Comparison of ENCODE assay signal across 8 cellular contexts in the genomic region with DNA sequence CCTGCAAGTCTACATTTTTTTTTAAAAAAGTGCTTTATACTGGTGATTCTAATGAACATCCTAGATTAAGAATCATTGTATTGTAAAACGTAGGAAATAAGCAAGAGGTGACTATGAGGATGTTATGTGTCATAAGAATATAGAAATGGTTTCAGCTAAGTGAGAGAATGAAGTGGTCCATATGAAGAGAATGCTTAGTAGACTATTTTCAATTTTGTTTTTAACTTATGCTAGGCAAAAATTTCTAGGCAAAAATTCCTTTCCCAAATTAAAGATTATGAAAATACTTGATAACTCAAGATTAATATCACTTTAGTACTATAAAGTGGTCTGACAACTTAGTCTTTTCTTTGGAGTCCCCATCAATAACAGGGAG. TPM values are rescaled to one million over a fixed set of nuclear protein-coding genes. Genes with fewer than 3 reads are reported as not detected.
DNase-seq lines count a peak whose midpoint lies in the region; TF ChIP-seq lines count a peak whose summit lies in the region.

No MANE protein-coding gene starts in this region.

- intact Hi-C loops in posterior vena cava (cut with DNase I) = no loop called here

- no peaks in the 10 kb centered on the region for H3F3A ChIP-seq in GM23248 (ENCODE audit: insufficient read depth)

- H3K4me2 ChIP-seq in GM23248 (ENCODE audit: unreplicated experiment) = peak overlapping the region; percentile 73

- peak overlapping the region; percentile 91 for H3K9ac ChIP-seq in GM23248

- H3K36me3 ChIP-seq in GM23248 (ENCODE audit: low read depth) (no peaks in the 10 kb centered on the region), WERI-Rb-1 (no peaks in the 10 kb centered on the region)

- H3K4me3 ChIP-seq in GM23248 (peak overlapping the region; percentile 84), WERI-Rb-1 (ENCODE audit: low read depth, low read length) (peak overlapping the region; percentile 49), fibroblast of the aortic adventitia (ENCODE audit: low read depth, low read length) (peak overlapping the region; percentile 72), skeletal muscle cell (ENCODE audit: low read depth, low read length) (peak overlapping the region; percentile 64)

- H2AFZ ChIP-seq in GM23248 = peak overlapping the region; percentile 94

- TF ChIP-seq CTCF in WERI-Rb-1 (IDR thresholded peaks at IDR 0.05; ENCODE audit: low read depth, low read length) (no peak), fibroblast of the aortic adventitia (IDR thresholded peaks at IDR 0.05; ENCODE audit: insufficient read depth, low read length) (no peak)

- H3K4me1 ChIP-seq in GM23248 (ENCODE audit: insufficient read depth) = 0 out of 2 replicates have a peak, but pooled peaks cover 3% of the 10 kb centered on the region

- no peaks in the 10 kb centered on the region for H3K79me2 ChIP-seq in GM23248 (ENCODE audit: insufficient read depth)

- H3K27me3 ChIP-seq in GM23248 (replicated peaks; ENCODE audit: insufficient read depth) (no peaks in the 10 kb centered on the region), WERI-Rb-1 (ENCODE audit: insufficient read depth, low read depth, severe bottlenecking) (peaks cover 5% of the 10 kb centered on the region)

- 9 to 11% methylated on average over 1 of the region's 1 CpG for WGBS in GM23248 (ENCODE audit: low coverage in 1 of 2, low lambda C conversion rate in 2 of 2, missing lambda C conversion rate in 2 of 2), 2 experiments

- H3K27ac ChIP-seq in GM23248 (peak overlapping the region; percentile 52; the same call in 1 of the 2 replicates), WERI-Rb-1 (no peak overlapping the region)

- H3K9me3 ChIP-seq in GM23248 (ENCODE audit: low read depth) (no peaks in the 10 kb centered on the region), WERI-Rb-1 (ENCODE audit: severe bottlenecking) (no peaks in the 10 kb centered on the region)

- H3K9me2 ChIP-seq in GM23248 (ENCODE audit: insufficient read depth) = no peaks in the 10 kb centered on the region

- H4K20me1 ChIP-seq in GM23248 (ENCODE audit: insufficient read depth) = no peaks in the 10 kb centered on the region

- DNase-seq in GM23248 (peak; percentile 1), WERI-Rb-1 (no peak), fibroblast of the aortic adventitia (ENCODE audit: low read depth) (no peak), skeletal muscle cell (ENCODE audit: low read depth) (no peak), NCI-H146 (lab: John Stamatoyannopoulos, UW) (no peak), posterior vena cava (ENCODE audit: low spot score) (no peak), NCI-H128 (lab: John Stamatoyannopoulos, UW; ENCODE audit: unreplicated experiment) (no peak)
- DNase-seq in stimulated activated CD4-positive, alpha-beta T cell treated with anti-CD3 and anti-CD28 coated beads, Interleukin-12 subunit alpha, Interleukin-12 subunit beta, amount 100 ng/mL, for 4 hours = no peak

- in situ Hi-C loops in GM23248 (cut with MboI) = no loop called here

RNA-seq across cellular contexts. Expression of a gene that starts 0.8 kb away (rescaled TPM):
- 43.4 and 46.3 TPM in 2 replicates for total RNA-seq in GM23248 (2014; rRNA removed; shearing (Covaris generic))
- polyA plus RNA-seq in GM23248 (2016; fragmentation: Nextera tagmentation; extraction: Ambion mirVana) = 64.3 and 65.4 TPM in 2 replicates
- total RNA-seq in fibroblast of the aortic adventitia (ENCODE audit: low replicate concordance) (19.4 and 64.2 TPM in 2 replicates), posterior vena cava (10 to 100 TPM; 53.4 to 82.7 TPM)
